1 cellular context compared by ENCODE assay signal in genomic region chr17:5419959-5420653, GRCh38.
TF ChIP-seq lines count a peak whose summit lies in the region.

Gene RPAIN (plus strand): TSS chr17:5420182. CDS start chr17:5420211, 29 bp downstream.

TF ChIP-seq in HepG2, 621 proteins besides CTCF, POLR2A, EP300 and RAD21 (continued from another document and continues in another):
- TF ChIP-seq MTERF4 (CRISPR knock-in tag; IDR thresholded peaks at IDR 0.05) (no peak), SOX6 (IDR thresholded peaks at IDR 0.05) (no peak), SOX6 (CRISPR knock-in tag; IDR thresholded peaks at IDR 0.05) (peak; percentile 61; the same call in 1 of the 2 replicates), LCORL (IDR thresholded peaks at IDR 0.05) (no peak), LCORL (CRISPR knock-in tag; IDR thresholded peaks at IDR 0.05) (peak; percentile 9; the same call in 1 of the 2 replicates), TSC22D2 (CRISPR knock-in tag; IDR thresholded peaks at IDR 0.05; ENCODE audit: borderline replicate concordance) (no peak), ZNF639 (CRISPR knock-in tag; conservative IDR thresholded peaks at IDR 0.05) (no peak), SMAD3 (CRISPR knock-in tag; IDR thresholded peaks at IDR 0.05) (peak; percentile 45; the same call in 1 of the 2 replicates), ZNF678 (CRISPR knock-in tag; IDR thresholded peaks at IDR 0.05) (0 out of 2 replicates have a peak, but pooled peaks have one; percentile 58), NCOR1 (IDR thresholded peaks at IDR 0.05; ENCODE audit: borderline replicate concordance, low read length) (no peak), CHCHD3 (CRISPR knock-in tag; IDR thresholded peaks at IDR 0.05) (no peak), SYNCRIP (IDR thresholded peaks at IDR 0.05; ENCODE audit: insufficient read depth, low read depth, low read length) (no peak), ZSCAN31 (CRISPR knock-in tag; IDR thresholded peaks at IDR 0.05; ENCODE audit: low read depth) (peak; percentile 87; the same call in 1 of the 2 replicates), ZNF503 (CRISPR knock-in tag; IDR thresholded peaks at IDR 0.05) (no peak), KLF9 (CRISPR knock-in tag; IDR thresholded peaks at IDR 0.05; ENCODE audit: low read depth) (0 out of 2 replicates have a peak, but pooled peaks have one; percentile 31), ZNF761 (CRISPR knock-in tag; conservative IDR thresholded peaks at IDR 0.05) (no peak), ARID3A (IDR thresholded peaks at IDR 0.05; ENCODE audit: low read depth, low read length) (0 out of 2 replicates have a peak, but pooled peaks have one; percentile 19), SRSF4 (IDR thresholded peaks at IDR 0.05; ENCODE audit: low read depth, low read length, poor library complexity, severe bottlenecking) (no peak), MTF1 (CRISPR knock-in tag; IDR thresholded peaks at IDR 0.05) (0 out of 2 replicates have a peak, but pooled peaks have one; percentile 70), ZBTB10 (CRISPR knock-in tag; IDR thresholded peaks at IDR 0.05; ENCODE audit: borderline replicate concordance) (no peak), SKIL (CRISPR knock-in tag; IDR thresholded peaks at IDR 0.05; ENCODE audit: borderline replicate concordance) (no peak), NFKBIZ (CRISPR knock-in tag; IDR thresholded peaks at IDR 0.05) (0 out of 2 replicates have a peak, but pooled peaks have one; percentile 46), STAG1 (CRISPR knock-in tag; IDR thresholded peaks at IDR 0.05) (no peak), ATF1 (CRISPR knock-in tag; IDR thresholded peaks at IDR 0.05) (peak; percentile 75), MEF2D (CRISPR knock-in tag; IDR thresholded peaks at IDR 0.05) (peak; percentile 70), POGK (CRISPR knock-in tag; conservative IDR thresholded peaks at IDR 0.05) (no peak), FOSL2 (CRISPR knock-in tag; IDR thresholded peaks at IDR 0.05) (peak; percentile 42; the same call in 1 of the 2 replicates), SRSF1 (optimal IDR thresholded peaks at IDR 0.05; ENCODE audit: low read depth, low read length) (no peak), NFYB (CRISPR knock-in tag; IDR thresholded peaks at IDR 0.05) (no peak), ZNF280B (CRISPR knock-in tag; IDR thresholded peaks at IDR 0.05; ENCODE audit: borderline replicate concordance) (no peak), GPN1 (CRISPR knock-in tag; IDR thresholded peaks at IDR 0.05; ENCODE audit: borderline replicate concordance) (no peak), MXI1 (IDR thresholded peaks at IDR 0.05; ENCODE audit: borderline replicate concordance, low read depth, low read length) (peak; percentile 91; the same call in 2 of the 3 replicates), ARHGAP35 (CRISPR knock-in tag; IDR thresholded peaks at IDR 0.05; ENCODE audit: borderline replicate concordance) (peak; percentile 24; the same call in 1 of the 2 replicates), ZNF746 (CRISPR knock-in tag; IDR thresholded peaks at IDR 0.05) (no peak; the same call in 1 of the 2 replicates), ZBTB34 (CRISPR knock-in tag; IDR thresholded peaks at IDR 0.05) (no peak), RELA (CRISPR knock-in tag; IDR thresholded peaks at IDR 0.05) (no peak), ARID4A (CRISPR knock-in tag; IDR thresholded peaks at IDR 0.05; ENCODE audit: borderline replicate concordance) (peak; percentile 96), PAWR (CRISPR knock-in tag; IDR thresholded peaks at IDR 0.05; ENCODE audit: borderline replicate concordance) (no peak), ZNF431 (CRISPR knock-in tag; IDR thresholded peaks at IDR 0.05; ENCODE audit: borderline replicate concordance, low read depth) (no peak), BRD4 (CRISPR knock-in tag; IDR thresholded peaks at IDR 0.05) (0 out of 2 replicates have a peak, but pooled peaks have one; percentile 77), ZNF337 (CRISPR knock-in tag; IDR thresholded peaks at IDR 0.05; ENCODE audit: borderline replicate concordance, low read depth) (0 out of 2 replicates have a peak, but pooled peaks have one; percentile 50)
